8 cellular contexts compared by ENCODE assay signal in genomic region chr11:72091292-72091691, GRCh38. TPM values are rescaled to one million over a fixed set of nuclear protein-coding genes. Genes with fewer than 3 reads are reported as not detected.
DNase-seq lines count a peak whose midpoint lies in the region; ATAC-seq lines count a peak whose summit lies in the region.

No MANE protein-coding gene starts in this region.

- no peak overlapping the region for H3K23ac ChIP-seq in trophoblast cell (ENCODE audit: low read length)

- no peak overlapping the region for H3K4ac ChIP-seq in trophoblast cell (ENCODE audit: low read depth, low read length)

- no peaks in the 10 kb centered on the region for H3K79me1 ChIP-seq in trophoblast cell (ENCODE audit: low read length)

- H3K9me3 ChIP-seq in trophoblast cell (ENCODE audit: insufficient read depth, low read depth, low read length) = no peaks in the 10 kb centered on the region

- no peaks in the 10 kb centered on the region for H3K9me3 Mint-ChIP-seq in activated naive CD4-positive, alpha-beta T cell treated with anti-CD3 and anti-CD28 coated beads, Interleukin-2, amount 10 ng/mL, durations not matched to agents 7 days and 5 days

- H3K4me3 ChIP-seq in trophoblast cell (ENCODE audit: low read depth, low read length) = no peak overlapping the region

- no peaks in the 10 kb centered on the region for H3K27me3 Mint-ChIP-seq in activated naive CD4-positive, alpha-beta T cell treated with anti-CD3 and anti-CD28 coated beads, Interleukin-2, amount 10 ng/mL, durations not matched to agents 7 days and 5 days

- no peak overlapping the region for H4K91ac ChIP-seq in trophoblast cell (ENCODE audit: low read depth, low read length)

- peaks cover 7% of the 10 kb centered on the region for H3K4me1 Mint-ChIP-seq in activated naive CD4-positive, alpha-beta T cell treated with anti-CD3 and anti-CD28 coated beads, Interleukin-2, amount 10 ng/mL, durations not matched to agents 7 days and 5 days

- H3K4me3 Mint-ChIP-seq in activated naive CD4-positive, alpha-beta T cell treated with anti-CD3 and anti-CD28 coated beads, Interleukin-2, amount 10 ng/mL, durations not matched to agents 7 days and 5 days = no peak overlapping the region

- peaks cover 11 to 21% of the 10 kb centered on the region in 2 experiments for H3K36me3 ChIP-seq in trophoblast cell (ENCODE audit: control insufficient read depth in 1 of 2, insufficient read depth in 2 of 2, low read length in 2 of 2)

- peak overlapping the region; percentile 38 for H3K27ac Mint-ChIP-seq in activated naive CD4-positive, alpha-beta T cell treated with anti-CD3 and anti-CD28 coated beads, Interleukin-2, amount 10 ng/mL, durations not matched to agents 7 days and 5 days

- peaks cover 34% of the 10 kb centered on the region for H3K36me3 Mint-ChIP-seq in activated naive CD4-positive, alpha-beta T cell treated with anti-CD3 and anti-CD28 coated beads, Interleukin-2, amount 10 ng/mL, durations not matched to agents 7 days and 5 days

- no peak overlapping the region for H4K8ac ChIP-seq in trophoblast cell (ENCODE audit: low read depth, low read length)

- H3K79me2 ChIP-seq in trophoblast cell (ENCODE audit: control insufficient read depth, insufficient read depth, low read length, poor library complexity) = no peaks in the 10 kb centered on the region

- H2BK5ac ChIP-seq in trophoblast cell (ENCODE audit: low read depth, low read length, poor library complexity) = no peak overlapping the region

- no peak overlapping the region for H3K27ac ChIP-seq in trophoblast cell (ENCODE audit: low read depth, low read length)

- WGBS in trophoblast cell (ENCODE audit: extremely low coverage, insufficient coverage, insufficient read length) = no CpG with 5 or more reads among the region's 4 CpGs

- H2BK120ac ChIP-seq in trophoblast cell (ENCODE audit: insufficient read depth, low read length, poor library complexity) = no peak overlapping the region

- no peak overlapping the region for H4K12ac ChIP-seq in trophoblast cell (ENCODE audit: low read depth, low read length)

- no peak for ATAC-seq in GM18519 (IDR thresholded peaks at IDR 0.05; ENCODE audit: low FRiP score, unreplicated experiment)

- H2AFZ ChIP-seq in trophoblast cell (ENCODE audit: insufficient read depth, low read length, poor library complexity) = no peak overlapping the region

- H3K4me2 ChIP-seq in trophoblast cell (ENCODE audit: low read length) = no peak overlapping the region

- CTCF ChIA-PET in activated naive CD4-positive, alpha-beta T cell treated with anti-CD3 and anti-CD28 coated beads, Interleukin-2, amount 10 ng/mL, durations not matched to agents 7 days and 5 days (lab: Charles Lee) = interaction anchor here (0.7 to 6.8 kb wide), 26 partner anchors 9 to 339 kb away, joined by 3 to 156 read pairs (median 6); partner anchors contain the start of genes IL18BP, LAMTOR1 and LRRC51

- H3K4me1 ChIP-seq in trophoblast cell (ENCODE audit: control insufficient read depth in 1 of 2, insufficient read depth in 2 of 2, low read length in 2 of 2) = no peaks in the 10 kb centered on the region

- H3K27me3 ChIP-seq in trophoblast cell (ENCODE audit: insufficient read depth, low read length) = no peaks in the 10 kb centered on the region

- no peak overlapping the region for H3K14ac ChIP-seq in trophoblast cell (ENCODE audit: low read length)

- no peak overlapping the region for H2BK12ac ChIP-seq in trophoblast cell (ENCODE audit: low read length)

- H3K9ac ChIP-seq in trophoblast cell (ENCODE audit: low read length) = no peak overlapping the region

- DNase-seq in GDM1 (lab: John Stamatoyannopoulos, UW) (peak; percentile 81), HuH-7.5 (ENCODE audit: low spot score) (peak; percentile 49), SK-N-DZ (ENCODE audit: low spot score) (peak; percentile 63), globus pallidus (ENCODE audit: low spot score) (peak; percentile 78), trophoblast cell (peak; percentile 41 to 70)
- peak; percentile 82 for DNase-seq in activated naive CD4-positive, alpha-beta T cell treated with anti-CD3 and anti-CD28 coated beads, Interleukin-2, amount 10 ng/mL, durations not matched to agents 7 days and 5 days
- no peak for DNase-seq in NK-92 treated with Interleukin-12 subunit alpha and Interleukin-12 subunit beta, amount 100 ng/mL, for 24 hours (lab: John Stamatoyannopoulos, UW)

- H2AK5ac ChIP-seq in trophoblast cell (ENCODE audit: low read length) = no peak overlapping the region

- no peak overlapping the region for H3K18ac ChIP-seq in trophoblast cell (ENCODE audit: low read length)

RNA-seq across cellular contexts. Expression of gene LRRC51, which starts 10.6 kb away (rescaled TPM):
- polyA plus RNA-seq in SK-N-DZ (2014; cell fraction: cytosol; rRNA removed) = 15.5 and 17.4 TPM in 2 replicates
- 11.1 and 12.0 TPM in 2 replicates for polyA plus RNA-seq in SK-N-DZ (2014; cell fraction: nucleus; rRNA removed)
- 3.8 and 4.1 TPM in 2 replicates for polyA plus RNA-seq in trophoblast cell (2013)

RNA-seq across cellular contexts. Expression of gene NUMA1, which starts 10.9 kb away (rescaled TPM):
- 179 and 200 TPM in 2 replicates for polyA plus RNA-seq in SK-N-DZ (2014; cell fraction: cytosol; rRNA removed)
- polyA plus RNA-seq in SK-N-DZ (2014; cell fraction: nucleus; rRNA removed) = 399 and 537 TPM in 2 replicates
- polyA plus RNA-seq in trophoblast cell (2013) = 86.2 and 86.4 TPM in 2 replicates

RNA-seq across cellular contexts. Expression of gene LAMTOR1, which starts 11.8 kb away (rescaled TPM):
- 76.1 and 80.5 TPM in 2 replicates for polyA plus RNA-seq in SK-N-DZ (2014; cell fraction: cytosol; rRNA removed)
- 28.6 and 49.4 TPM in 2 replicates for polyA plus RNA-seq in SK-N-DZ (2014; cell fraction: nucleus; rRNA removed)
- polyA plus RNA-seq in trophoblast cell (2013) = 74.4 and 74.6 TPM in 2 replicates

RNA-seq across cellular contexts. Expression of gene TOMT, which starts 14.4 kb away (rescaled TPM):
- 0.18 TPM in 1 of 2 replicates, not detected in the other for polyA plus RNA-seq in SK-N-DZ (2014; cell fraction: cytosol; rRNA removed)
- polyA plus RNA-seq in SK-N-DZ (2014; cell fraction: nucleus; rRNA removed) = 0.47 TPM in 1 of 2 replicates, not detected in the other
- polyA plus RNA-seq in trophoblast cell (2013) = not detected in 2 replicates

RNA-seq across cellular contexts. Expression of gene ANAPC15, which starts 21.2 kb away (rescaled TPM):
- polyA plus RNA-seq in SK-N-DZ (2014; cell fraction: cytosol; rRNA removed) = 67.5 and 75.5 TPM in 2 replicates
- 33.2 and 41.3 TPM in 2 replicates for polyA plus RNA-seq in SK-N-DZ (2014; cell fraction: nucleus; rRNA removed)
- 47.7 TPM in 2 replicates for polyA plus RNA-seq in trophoblast cell (2013)
